In genomic region chr4:8819421-8820177, GRCh38 we compare ENCODE assay signal across 19 cellular contexts. TPM values are rescaled to one million over a fixed set of nuclear protein-coding genes. Genes with fewer than 3 reads are reported as not detected.
DNase-seq lines count a peak whose midpoint lies in the region; ATAC-seq, FAIRE-seq and TF ChIP-seq lines count a peak whose summit lies in the region.
"Had no signal": no experiment of that assay in that cellular context is flagged by ENCODE, and none has a peak within 500 bp of the region (broad histone marks: within the 10 kb centered on the region; RNA-seq: fewer than 3 reads in every experiment).

No MANE protein-coding gene starts in this region.

- DNase-seq in right atrium auricular region (ENCODE audit: low spot score) (peak; percentile 48), right cardiac atrium (no peak), Panc1 (ENCODE audit: low read depth, low spot score) (no peak), HepG2 (ENCODE audit: low spot score) (no peak), AG08395 (ENCODE audit: low spot score) (no peak), KG1 (lab: John Stamatoyannopoulos, UW) (no peak), activated T-cell treated with anti-CD3 and anti-CD28 coated beads for 4 hours (no peak)
- DNase-seq: activated naive CD4-positive, alpha-beta T cell treated with anti-CD3 and anti-CD28 coated beads, Interleukin-2, amount 10 ng/mL, durations not matched to agents 7 days and 5 days; cortex of kidney; GF-D8; NCI-H2081; NCI-H524 treated with DMSO at 0.1 percent for 48 hours had no signal

- H2AFZ ChIP-seq in HepG2 (ENCODE audit: low read length), result no peak overlapping the region

- H3K4me3 ChIP-seq in right atrium auricular region (no peak overlapping the region), right cardiac atrium (ENCODE audit: low read length) (no peak overlapping the region), Panc1 (ENCODE audit: low read depth in 2 of 2, low read length in 2 of 2) (no peak overlapping the region), HepG2 (replicated peaks in 1 of 3; ENCODE audit: insufficient read depth in 1 of 3, low read depth in 2 of 3, low read length in 3 of 3) (no peak overlapping the region)
- H3K4me3 ChIP-seq: tibial nerve had no signal

- no peak overlapping the region for H3K9ac ChIP-seq in HepG2 (ENCODE audit: insufficient read depth, low read depth, low read length)

- no peak for TF ChIP-seq POLR2A in HepG2 (IDR thresholded peaks at IDR 0.05; ENCODE audit: insufficient read depth in 1 of 2, low read depth in 2 of 2, low read length in 2 of 2)

- no peak for ATAC-seq in right cardiac atrium
- no peak for ATAC-seq in Panc1
- peak; percentile 64 for ATAC-seq in HepG2
- ATAC-seq in GM21423 (IDR thresholded peaks at IDR 0.05; ENCODE audit: unreplicated experiment), result no peak
- ATAC-seq: stimulated activated effector memory CD8-positive, alpha-beta T cell treated with anti-CD3 and anti-CD28 coated beads, Interleukin-12 subunit alpha, Interleukin-12 subunit beta, amount 100 ng/mL, for 72 hours had no signal

- TF ChIP-seq RAD21 in HepG2 (CRISPR knock-in tag; IDR thresholded peaks at IDR 0.05), result no peak

- no TSS peak for BruUV-seq in Panc1 (replicated peaks; lab: Mats Ljungman, UMichigan)
- BruUV-seq in HepG2 (replicated peaks; lab: Mats Ljungman, UMichigan), result no TSS peak

- H3K4me1 ChIP-seq in right atrium auricular region (no peaks in the 10 kb centered on the region), right cardiac atrium (ENCODE audit: control insufficient read depth, insufficient read depth, low read length) (no peaks in the 10 kb centered on the region), Panc1 (ENCODE audit: control insufficient read depth, insufficient read depth, low read length) (no peaks in the 10 kb centered on the region), HepG2 (ENCODE audit: insufficient read depth, low read length) (no peaks in the 10 kb centered on the region)
- H3K4me1 ChIP-seq: tibial nerve had no signal

- in situ Hi-C loops in Panc1 (cut with HindIII; ENCODE audit: low pct_unique_long_range_greater_than_20kb, low sequenced_read_pairs), result no loop called here
- in situ Hi-C loops in HepG2 (cut with HindIII; ENCODE audit: extremely low pct_ligation_motif_present, low pct_unique_long_range_greater_than_20kb), result no loop called here

- CTCF ChIA-PET in Panc1 (lab: Charles Lee), result interaction anchor here (0.7 kb wide), 1 partner anchor 169 kb away, joined by 9 read pairs; no protein-coding TSS in a partner anchor
- CTCF ChIA-PET in HepG2 (lab: Yijun Ruan, JAX; ENCODE audit: low intra/inter-chr PET ratio, low total read pairs), result no interaction called here

- H3K27ac ChIP-seq in right atrium auricular region (no peak overlapping the region), right cardiac atrium (ENCODE audit: low read length) (no peak overlapping the region), Panc1 (ENCODE audit: low read length) (no peak overlapping the region), HepG2 (ENCODE audit: extremely low read length, insufficient read depth, low read length) (no peak overlapping the region)
- H3K27ac ChIP-seq: epithelial cell of prostate, tibial nerve had no signal

- intact Hi-C loops in right cardiac atrium (cut with DNase I), result no loop called here
- intact Hi-C loops in Panc1 (cut with micrococcal nuclease; ENCODE audit: unreplicated experiment), result no loop called here
- intact Hi-C loops in HepG2 (cut with micrococcal nuclease; ENCODE audit: unreplicated experiment), result no loop called here

- H3K9me3 ChIP-seq in right atrium auricular region, result peaks cover 0 to 6% of the 10 kb centered on the region in 2 donors
- H3K9me3 ChIP-seq in right cardiac atrium (ENCODE audit: control insufficient read depth, low read length), result no peaks in the 10 kb centered on the region
- H3K9me3 ChIP-seq in Panc1 (ENCODE audit: control insufficient read depth, insufficient read depth, low read depth, low read length), result no peaks in the 10 kb centered on the region
- no peaks in the 10 kb centered on the region for H3K9me3 ChIP-seq in HepG2 (ENCODE audit: low read length)

- H4K20me1 ChIP-seq in HepG2 (ENCODE audit: insufficient read depth, low read length), result no peaks in the 10 kb centered on the region

- H3K27me3 ChIP-seq in right atrium auricular region (no peaks in the 10 kb centered on the region), right cardiac atrium (ENCODE audit: control insufficient read depth, insufficient read depth) (no peaks in the 10 kb centered on the region), Panc1 (ENCODE audit: control insufficient read depth, insufficient read depth, low read length) (no peaks in the 10 kb centered on the region; the same call in 1 of the 2 replicates), HepG2 (ENCODE audit: control insufficient read depth in 1 of 2, insufficient read depth in 2 of 2, low read length in 2 of 2) (peaks cover 0 to 11% of the 10 kb centered on the region in 2 experiments; a peak in 1 of 5 replicates)
- H3K27me3 ChIP-seq: tibial nerve had no signal

- WGBS in right cardiac atrium, result 63% methylated on average over 21 of the region's 21 CpGs
- 11% methylated on average over 17 of the region's 21 CpGs for WGBS in HepG2 (ENCODE audit: low lambda C conversion rate)

- TF ChIP-seq EP300 in HepG2 (IDR thresholded peaks at IDR 0.05; ENCODE audit: low read depth in 2 of 2, low read length in 2 of 2) (no peak), HepG2 (CRISPR knock-in tag; IDR thresholded peaks at IDR 0.05; ENCODE audit: borderline replicate concordance) (no peak)

- no peak for FAIRE-seq in HepG2 (lab: Jason Lieb, UNC)

- POLR2A ChIA-PET in Panc1 (lab: Charles Lee) (no interaction called here), HepG2 (lab: Yijun Ruan, JAX) (no interaction called here)

- H3K79me2 ChIP-seq in HepG2 (ENCODE audit: insufficient read depth, low read length), result no peaks in the 10 kb centered on the region

- no peaks in the 10 kb centered on the region for H3K36me3 ChIP-seq in right atrium auricular region
- no peaks in the 10 kb centered on the region for H3K36me3 ChIP-seq in Panc1 (ENCODE audit: control insufficient read depth, insufficient read depth, low read length)
- no peaks in the 10 kb centered on the region for H3K36me3 ChIP-seq in HepG2 (replicated peaks in 1 of 2; ENCODE audit: control insufficient read depth in 1 of 2, insufficient read depth in 2 of 2, low read length in 2 of 2)
- H3K36me3 ChIP-seq: tibial nerve had no signal

- TF ChIP-seq CTCF in right atrium auricular region (IDR thresholded peaks at IDR 0.05) (no peak), Panc1 (IDR thresholded peaks at IDR 0.05) (peak; percentile 23), HepG2 (CRISPR knock-in tag; IDR thresholded peaks at IDR 0.05) (0 out of 2 replicates have a peak, but pooled peaks have one; percentile 7)

- no peak overlapping the region for H3K4me2 ChIP-seq in HepG2 (ENCODE audit: low read depth, low read length)

TF ChIP-seq in HepG2, 621 proteins besides CTCF, POLR2A, EP300 and RAD21:
- TF ChIP-seq ZNF788 (CRISPR knock-in tag; IDR thresholded peaks at IDR 0.05; ENCODE audit: borderline replicate concordance) (no peak), CEBPB (IDR thresholded peaks at IDR 0.05; ENCODE audit: borderline replicate concordance, low read depth, low read length) (no peak), ZSCAN21 (CRISPR knock-in tag; IDR thresholded peaks at IDR 0.05; ENCODE audit: borderline replicate concordance) (no peak), IKZF5 (CRISPR knock-in tag; IDR thresholded peaks at IDR 0.05) (no peak), ZNF556 (CRISPR knock-in tag; IDR thresholded peaks at IDR 0.05; ENCODE audit: borderline replicate concordance) (no peak), BRCA1 (CRISPR knock-in tag; IDR thresholded peaks at IDR 0.05) (no peak), ZNF879 (CRISPR knock-in tag; IDR thresholded peaks at IDR 0.05) (no peak), MED13 (CRISPR knock-in tag; IDR thresholded peaks at IDR 0.05) (no peak), ZNF205 (CRISPR knock-in tag; IDR thresholded peaks at IDR 0.05) (no peak), KDM6A (CRISPR knock-in tag; IDR thresholded peaks at IDR 0.05; ENCODE audit: low read depth) (no peak), NCOR1 (IDR thresholded peaks at IDR 0.05; ENCODE audit: borderline replicate concordance, low read length) (no peak)

RNA-seq across cellular contexts. Expression of gene HMX1, which starts 52.0 kb away (rescaled TPM):
- total RNA-seq in right atrium auricular region (not detected), right cardiac atrium (not detected), Panc1 (2021; ENCODE audit: unreplicated experiment) (not detected), HepG2 (2016; rRNA removed; fragmentation: Illumina TruSeq; extraction: Trizol) (not detected in 2 replicates)
- polyA plus RNA-seq in right cardiac atrium (not detected), HepG2 (2011; rRNA removed) (not detected in 2 replicates)
- not detected for polyA plus RNA-seq in Panc1 (2012; ENCODE audit: insufficient read length)
- not detected in 2 replicates for total RNA-seq in HepG2 (2016; cell fraction: cytosol; rRNA removed; fragmentation: Illumina TruSeq; extraction: Trizol; ENCODE audit: low read depth)
- total RNA-seq in HepG2 (2016; cell fraction: insoluble cytoplasmic fraction; rRNA removed; fragmentation: Illumina TruSeq; extraction: Trizol), result not detected in 2 replicates
- total RNA-seq in HepG2 (2016; cell fraction: membrane; rRNA removed; fragmentation: Illumina TruSeq; extraction: Trizol), result not detected in 2 replicates
- not detected in 2 replicates for total RNA-seq in HepG2 (2016; cell fraction: nucleus; rRNA removed; fragmentation: Illumina TruSeq; extraction: Trizol)
- polyA plus RNA-seq in HepG2 (2011; cell fraction: cytosol; rRNA removed), result not detected in 2 replicates
- not detected in 2 replicates for polyA plus RNA-seq in HepG2 (2011; cell fraction: nucleus; rRNA removed)
- polyA plus RNA-seq in HepG2 (2012), result not detected in 2 replicates
- polyA plus RNA-seq in HepG2 (2016; cell fraction: cytosol; fragmentation: Illumina TruSeq; extraction: Trizol; ENCODE audit: low read depth), result not detected in 2 replicates
- polyA plus RNA-seq in HepG2 (2016; cell fraction: insoluble cytoplasmic fraction; fragmentation: Illumina TruSeq; extraction: Trizol; ENCODE audit: low read depth), result not detected in 2 replicates
- polyA plus RNA-seq in HepG2 (2016; cell fraction: membrane; fragmentation: Illumina TruSeq; extraction: Trizol; ENCODE audit: low read depth), result not detected in 2 replicates
- polyA plus RNA-seq in HepG2 (2016; cell fraction: nucleus; fragmentation: Illumina TruSeq; extraction: Trizol; ENCODE audit: insufficient read depth, low read depth), result not detected in 2 replicates
- not detected in 2 replicates for polyA minus RNA-seq in HepG2 (2011; rRNA and poly(A)+ RNA removed; ENCODE audit: low replicate concordance)
- polyA minus RNA-seq in HepG2 (2011; cell fraction: cytosol; rRNA and poly(A)+ RNA removed), result not detected in 2 replicates
- polyA minus RNA-seq in HepG2 (2011; cell fraction: nucleus; rRNA and poly(A)+ RNA removed), result not detected in 2 replicates
- total RNA-seq: HT-29, MCF 10A had no signal
- polyA plus RNA-seq: AG04450 had no signal

Comparison
In these comparisons a context has a peak if more than half of its experiments do, and no peak if none do; other contexts are left out.
1. CTCF ChIP-seq: peak in Panc1 (single experiment) and HepG2 (single experiment); none in right atrium auricular region (0 of 2).